ENCODE assay signal across 22 cellular contexts in the genomic region with DNA sequence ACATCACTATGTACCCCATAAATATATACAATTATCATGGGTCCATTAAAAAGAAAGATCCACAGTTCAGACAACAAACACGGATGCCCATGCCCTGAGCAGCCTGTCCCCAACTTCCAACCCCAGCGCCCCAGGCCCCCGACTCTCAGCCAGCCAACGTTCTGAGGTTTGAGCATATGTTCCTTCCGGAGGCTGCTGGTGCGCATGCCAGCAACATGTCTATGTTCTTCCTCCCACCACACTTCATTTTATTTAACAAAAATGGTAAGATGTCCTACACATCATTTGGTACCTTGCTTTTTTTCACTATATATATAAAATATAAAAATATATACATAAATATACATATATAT.
A peak's percentile ranks its signal among the peaks of the same experiment; 100 is the strongest.
DNase-seq lines count a peak whose midpoint lies in the region; ATAC-seq and TF ChIP-seq lines count a peak whose summit lies in the region.
"Had no signal": no experiment of that assay in that cellular context is flagged by ENCODE, and none has a peak within 500 bp of the region (broad histone marks: within the 10 kb centered on the region; RNA-seq: fewer than 3 reads in every experiment).

No MANE protein-coding gene starts in this region.

- peaks cover 20% of the 10 kb centered on the region for H3K36me3 Mint-ChIP-seq in activated naive CD8-positive, alpha-beta T cell treated with anti-CD3 and anti-CD28 coated beads, Interleukin-2, amount 10 ng/mL, durations not matched to agents 7 days and 5 days
- peaks cover 17% of the 10 kb centered on the region for H3K36me3 Mint-ChIP-seq in activated naive CD8-positive, alpha-beta T cell treated with anti-CD3 and anti-CD28 coated beads for 36 hours

- no peak overlapping the region for H3K9ac ChIP-seq in BLaER1

- WGBS in psoas muscle, 3 donors, result 81 to 89% (median 86%) methylated on average over 6 of the region's 6 CpGs

- POLR2A ChIA-PET in activated naive CD8-positive, alpha-beta T cell treated with anti-CD3 and anti-CD28 coated beads, Interleukin-2, amount 10 ng/mL, durations not matched to agents 7 days and 5 days (lab: Charles Lee), result no interaction called here

- peak overlapping the region; percentile 89; the same call in 1 of the 2 replicates for H3K4me2 ChIP-seq in BLaER1

- no peak for ATAC-seq in activated naive CD8-positive, alpha-beta T cell treated with anti-CD3 and anti-CD28 coated beads, Interleukin-2, amount 10 ng/mL, durations not matched to agents 7 days and 5 days (ENCODE audit: low read depth)
- ATAC-seq in GM21528 (IDR thresholded peaks at IDR 0.05; ENCODE audit: low FRiP score, unreplicated experiment) (no peak), psoas muscle (no peak)
- ATAC-seq: GM12878 had no signal

- intact Hi-C loops in posterior vena cava (cut with DNase I), result no loop called here
- intact Hi-C loops in psoas muscle (cut with DNase I), result no loop called here

- H3K4me3 ChIP-seq in BLaER1 (no peak overlapping the region), psoas muscle (no peak overlapping the region)
- H3K4me3 ChIP-seq: GM12878, MG63 had no signal

- H3K9me3 ChIP-seq in BLaER1, result peaks cover 15% of the 10 kb centered on the region; the same call in 1 of the 2 replicates
- no peaks in the 10 kb centered on the region for H3K9me3 ChIP-seq in psoas muscle
- H3K9me3 ChIP-seq: MG63 had no signal

- no peak overlapping the region for H3K4me3 Mint-ChIP-seq in activated naive CD8-positive, alpha-beta T cell treated with anti-CD3 and anti-CD28 coated beads, Interleukin-2, amount 10 ng/mL, durations not matched to agents 7 days and 5 days
- H3K4me3 Mint-ChIP-seq in activated naive CD8-positive, alpha-beta T cell treated with anti-CD3 and anti-CD28 coated beads for 36 hours, result no peak overlapping the region
- H3K4me3 Mint-ChIP-seq: CD4-positive, alpha-beta T cell had no signal

- H3K4me1 Mint-ChIP-seq in activated naive CD8-positive, alpha-beta T cell treated with anti-CD3 and anti-CD28 coated beads, Interleukin-2, amount 10 ng/mL, durations not matched to agents 7 days and 5 days, result peaks cover 16% of the 10 kb centered on the region
- peaks cover 6% of the 10 kb centered on the region for H3K4me1 Mint-ChIP-seq in activated naive CD8-positive, alpha-beta T cell treated with anti-CD3 and anti-CD28 coated beads for 36 hours

- peak; percentile 7 for DNase-seq in activated naive CD8-positive, alpha-beta T cell treated with anti-CD3 and anti-CD28 coated beads, Interleukin-2, amount 10 ng/mL, durations not matched to agents 7 days and 5 days
- no peak for DNase-seq in activated naive CD8-positive, alpha-beta T cell treated with anti-CD3 and anti-CD28 coated beads for 36 hours
- DNase-seq in cerebellar cortex (ENCODE audit: low spot score) (peak; percentile 12), posterior vena cava (ENCODE audit: low spot score) (peak; percentile 48), HCEC 1CT (no peak), psoas muscle (no peak)
- DNase-seq: 8988T; ACHN; CD4-positive, alpha-beta T cell; GDM1; IMR-90; KG1; MG63; NCI-H1105 treated with DMSO at 0.1 percent for 48 hours; NCI-H146; NCI-H2029 treated with DMSO at 0.1 percent for 48 hours; NCI-H526 treated with DMSO at 0.1 percent for 48 hours; RPMI8226; SHP77 treated with DMSO at 0.1 percent for 48 hours had no signal

- no peaks in the 10 kb centered on the region for H3K9me3 Mint-ChIP-seq in activated naive CD8-positive, alpha-beta T cell treated with anti-CD3 and anti-CD28 coated beads, Interleukin-2, amount 10 ng/mL, durations not matched to agents 7 days and 5 days
- H3K9me3 Mint-ChIP-seq in activated naive CD8-positive, alpha-beta T cell treated with anti-CD3 and anti-CD28 coated beads for 36 hours, result no peaks in the 10 kb centered on the region
- H3K9me3 Mint-ChIP-seq: CD4-positive, alpha-beta T cell had no signal

- H3K36me3 ChIP-seq in BLaER1, result peaks cover 43% of the 10 kb centered on the region
- peaks cover 0 to 7% of the 10 kb centered on the region in 2 donors for H3K36me3 ChIP-seq in psoas muscle (ENCODE audit: insufficient read depth in 1 of 2, low read depth in 1 of 2)
- H3K36me3 ChIP-seq: MG63 had no signal

- peaks cover 63% of the 10 kb centered on the region for H3K4me1 ChIP-seq in BLaER1
- H3K4me1 ChIP-seq in psoas muscle, result no peaks in the 10 kb centered on the region

- H3K27ac ChIP-seq in BLaER1 (no peak overlapping the region), psoas muscle (no peak overlapping the region)

- no peak overlapping the region for H3K27ac Mint-ChIP-seq in activated naive CD8-positive, alpha-beta T cell treated with anti-CD3 and anti-CD28 coated beads, Interleukin-2, amount 10 ng/mL, durations not matched to agents 7 days and 5 days
- no peak overlapping the region for H3K27ac Mint-ChIP-seq in activated naive CD8-positive, alpha-beta T cell treated with anti-CD3 and anti-CD28 coated beads for 36 hours
- H3K27ac Mint-ChIP-seq: CD4-positive, alpha-beta T cell had no signal

- no peaks in the 10 kb centered on the region for H3K27me3 Mint-ChIP-seq in activated naive CD8-positive, alpha-beta T cell treated with anti-CD3 and anti-CD28 coated beads, Interleukin-2, amount 10 ng/mL, durations not matched to agents 7 days and 5 days
- H3K27me3 Mint-ChIP-seq in activated naive CD8-positive, alpha-beta T cell treated with anti-CD3 and anti-CD28 coated beads for 36 hours, result no peaks in the 10 kb centered on the region
- H3K27me3 Mint-ChIP-seq: CD4-positive, alpha-beta T cell had no signal

- H4K20me1 ChIP-seq in BLaER1, result peaks cover 44% of the 10 kb centered on the region

- no peak for TF ChIP-seq CTCF in psoas muscle (IDR thresholded peaks at IDR 0.05)

- H3K27me3 ChIP-seq in BLaER1, result no peaks in the 10 kb centered on the region
- H3K27me3 ChIP-seq in psoas muscle (ENCODE audit: insufficient read depth in 3 of 3, low read length in 2 of 3), result no peaks in the 10 kb centered on the region
- H3K27me3 ChIP-seq: MG63 had no signal

Comparison
In these comparisons a context has a peak if more than half of its experiments do, and no peak if none do; other contexts are left out.
1. DNase-seq: peak in activated naive CD8-positive, alpha-beta T cell treated with anti-CD3 and anti-CD28 coated beads, Interleukin-2, amount 10 ng/mL, durations not matched to agents 7 days and 5 days (single experiment), cerebellar cortex (single experiment) and posterior vena cava (single experiment); none in activated naive CD8-positive, alpha-beta T cell treated with anti-CD3 and anti-CD28 coated beads for 36 hours (single experiment), HCEC 1CT (single experiment) and psoas muscle (0 of 2).